18 cellular contexts compared by ENCODE assay signal in the genomic region with DNA sequence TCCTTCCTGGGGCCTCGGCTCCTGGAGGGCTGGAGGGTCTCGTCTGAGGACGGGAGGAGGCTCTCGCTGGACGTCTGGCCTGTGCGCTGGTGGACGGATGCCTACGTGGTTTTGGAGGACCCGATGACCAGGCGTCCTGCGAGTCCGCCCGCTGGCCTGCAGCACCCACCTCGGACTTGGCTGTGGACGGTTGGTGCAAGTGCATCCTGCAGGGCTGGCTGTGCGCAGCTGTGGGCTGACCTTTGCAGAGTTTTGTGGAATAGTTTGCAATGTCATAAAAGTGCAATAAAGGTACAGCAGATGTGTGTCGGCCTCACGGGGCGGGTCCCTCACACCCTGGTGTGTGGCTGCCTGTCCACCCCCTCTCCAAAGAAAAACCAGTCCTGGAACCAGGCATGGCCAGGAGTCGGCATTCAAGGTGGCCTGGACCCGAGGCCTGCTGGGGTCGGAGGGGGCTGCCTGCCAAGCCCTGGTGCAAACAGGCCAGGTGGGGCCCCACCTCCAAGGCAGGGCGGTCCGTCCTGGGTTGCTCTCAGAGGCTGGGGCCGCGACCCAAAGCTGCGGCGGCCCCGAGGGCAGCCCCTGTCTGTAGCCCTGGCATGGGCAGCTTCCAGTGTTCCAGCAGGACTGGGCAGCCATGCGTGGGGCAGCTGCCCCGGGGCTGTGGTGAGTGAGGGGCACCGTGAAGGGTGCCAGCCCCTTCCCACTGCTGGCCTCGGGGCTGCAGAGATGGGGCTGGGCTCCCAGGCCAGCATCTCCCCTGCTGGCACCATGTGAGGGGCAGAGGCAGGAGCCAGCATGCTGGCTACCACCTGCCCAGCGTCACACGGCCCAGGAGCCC. TPM values are rescaled to one million over a fixed set of nuclear protein-coding genes. Genes with fewer than 3 reads are reported as not detected.
"Had no signal": no experiment of that assay in that cellular context is flagged by ENCODE, and none has a peak within 500 bp of the region (broad histone marks: within the 10 kb centered on the region; RNA-seq: fewer than 3 reads in every experiment).

No MANE protein-coding gene starts in this region.

- DNase-seq: activated B cell treated with CpG ODN at 0.5 μM for 24 hours; activated CD4-positive, alpha-beta T cell treated with anti-CD3 and anti-CD28 coated beads, Interleukin-2, amount 10 ng/mL, durations not matched to agents 24 days and 14 days; amniotic stem cell; SK-N-SH; stimulated activated CD4-positive, alpha-beta T cell treated with anti-CD3 and anti-CD28 coated beads, Interleukin-4, amount 100 ng/mL, for 4 hours; stimulated activated naive CD8-positive, alpha-beta T cell treated with anti-CD3 and anti-CD28 coated beads, Interleukin-15, amount 100 ng/mL, for 72 hours; testis had no signal

- H3K9me3 ChIP-seq: testis had no signal

- ATAC-seq: activated naive CD4-positive, alpha-beta T cell treated with anti-CD3 and anti-CD28 coated beads, Interleukin-2, amount 50 U/mL, for 72 hours; activated T-helper 17 cell treated with anti-CD3 and anti-CD28 coated beads, Interleukin-2, amount 50 U/mL, for 72 hours; naive thymus-derived CD8-positive, alpha-beta T cell; stimulated activated naive CD8-positive, alpha-beta T cell treated with anti-CD3 and anti-CD28 coated beads, Interleukin-15, amount 100 ng/mL, for 72 hours had no signal

- H3K27ac ChIP-seq: testis had no signal

- H3K9ac ChIP-seq: SK-N-SH had no signal

- FAIRE-seq: keratinocyte, TTC549 had no signal

- H3K27me3 ChIP-seq: testis had no signal

- H3K4me3 ChIP-seq: testis had no signal

- H3K4me1 ChIP-seq: testis had no signal

RNA-seq across cellular contexts. Expression of a gene that starts 29.3 kb away (rescaled TPM):
- total RNA-seq: activated B cell treated with CpG ODN at 0.5 μM for 24 hours; activated CD4-positive, alpha-beta T cell treated with anti-CD3 and anti-CD28 coated beads, Interleukin-2, amount 10 ng/mL, durations not matched to agents 24 days and 14 days; activated naive CD4-positive, alpha-beta T cell treated with anti-CD3 and anti-CD28 coated beads, Interleukin-2, amount 50 U/mL, for 72 hours; activated T-helper 17 cell treated with anti-CD3 and anti-CD28 coated beads, Interleukin-2, amount 50 U/mL, for 72 hours; dermis microvascular lymphatic vessel endothelial cell; lung microvascular endothelial cell; naive thymus-derived CD8-positive, alpha-beta T cell; progenitor cell of endocrine pancreas; T-helper 1 cell treated with Interleukin-12 subunit alpha and Interleukin-12 subunit beta and Interleukin-4 antibody, amounts not matched to agents 30 ng/mL and 1 ng/mL, for 36 hours; urinary bladder had no signal
- polyA plus RNA-seq: esophagus; keratinocyte; naive thymus-derived CD8-positive, alpha-beta T cell; SK-N-SH; urinary bladder had no signal
